Comparison of ENCODE assay signal across 1 cellular context in the genomic region with DNA sequence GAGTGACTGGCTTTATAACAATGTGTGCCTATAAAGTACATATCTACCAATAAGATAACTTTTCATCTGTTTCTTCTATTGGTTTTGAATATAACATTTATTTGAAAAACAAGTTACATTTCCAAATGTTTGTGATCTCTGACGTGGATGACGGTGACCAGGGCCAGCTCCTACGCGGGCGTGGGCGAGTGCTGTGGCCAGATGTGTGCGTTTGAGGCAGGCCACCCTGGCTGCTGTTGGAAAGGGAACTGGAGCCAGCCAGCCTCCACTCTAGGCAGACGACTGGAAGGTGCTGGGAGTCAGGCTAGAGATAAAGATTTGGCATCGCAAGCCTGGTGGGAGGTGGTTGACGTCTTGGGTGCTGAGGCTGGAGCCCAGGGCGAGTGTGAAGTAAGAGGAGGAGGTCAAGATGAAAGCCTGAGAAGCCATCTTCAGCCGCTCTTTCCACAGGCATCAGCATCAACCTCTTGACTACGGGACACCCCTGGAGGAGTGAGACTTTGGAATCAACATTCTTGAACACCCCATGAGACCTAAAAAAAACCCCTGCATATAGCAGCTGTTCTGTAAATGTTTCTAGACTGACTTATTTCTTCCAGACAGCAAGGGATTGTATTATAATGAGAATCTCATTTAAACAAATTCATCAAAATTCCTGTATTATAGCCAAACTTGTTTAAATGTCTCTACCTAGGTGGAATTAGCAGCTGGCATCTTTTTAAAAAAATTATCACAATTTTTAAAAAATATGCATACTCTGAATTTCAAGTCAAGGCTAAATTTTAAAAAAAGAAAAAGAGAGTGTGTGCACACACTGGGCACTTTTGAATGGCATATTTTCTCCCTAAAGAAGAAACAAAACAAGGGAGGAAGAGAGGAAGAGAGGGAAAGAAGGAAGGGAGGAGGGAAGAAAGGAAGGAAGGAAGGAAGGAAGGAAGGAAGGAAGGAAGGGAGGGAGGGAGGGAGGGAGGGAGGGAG.
TF ChIP-seq lines count a peak whose summit lies in the region.

No MANE protein-coding gene starts in this region.

TF ChIP-seq in HepG2, 621 proteins besides CTCF, POLR2A, EP300 and RAD21:
- TF ChIP-seq, protein P1, sequence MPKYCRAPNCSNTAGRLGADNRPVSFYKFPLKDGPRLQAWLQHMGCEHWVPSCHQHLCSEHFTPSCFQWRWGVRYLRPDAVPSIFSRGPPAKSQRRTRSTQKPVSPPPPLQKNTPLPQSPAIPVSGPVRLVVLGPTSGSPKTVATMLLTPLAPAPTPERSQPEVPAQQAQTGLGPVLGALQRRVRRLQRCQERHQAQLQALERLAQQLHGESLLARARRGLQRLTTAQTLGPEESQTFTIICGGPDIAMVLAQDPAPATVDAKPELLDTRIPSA (CRISPR knock-in tag; IDR thresholded peaks at IDR 0.05; ENCODE audit: borderline replicate concordance) = no peak
- peak; percentile 69 for TF ChIP-seq HNRNPK (IDR thresholded peaks at IDR 0.05; ENCODE audit: low read depth, low read length, poor library complexity, severe bottlenecking)
